8 cellular contexts compared by ENCODE assay signal in genomic region chr4:56876264-56876663, GRCh38. TPM values are rescaled to one million over a fixed set of nuclear protein-coding genes. Genes with fewer than 3 reads are reported as not detected.
"Had no signal": no experiment of that assay in that cellular context is flagged by ENCODE, and none has a peak within 500 bp of the region (broad histone marks: within the 10 kb centered on the region; RNA-seq: fewer than 3 reads in every experiment).

No MANE protein-coding gene starts in this region.

- H3K9me3 ChIP-seq: HAP-1 had no signal

- DNase-seq: GM23248, GOT3, H7, IMR-90, KBM-7 had no signal

- H2AFZ ChIP-seq: GM23248 had no signal

- ATAC-seq: HCT116 had no signal

- H3K9ac ChIP-seq: GM23248 had no signal

- H3K4me3 ChIP-seq: GM23248, HAP-1 had no signal

- H3K36me3 ChIP-seq: HAP-1 had no signal

- H3K27ac ChIP-seq: GM23248 had no signal

RNA-seq across cellular contexts. Expression of gene SPINK2, which starts 54.8 kb away (rescaled TPM):
- total RNA-seq: GM23248, HT-29, IMR-90 had no signal
